Comparison of ENCODE assay signal across 21 cellular contexts in the genomic region with DNA sequence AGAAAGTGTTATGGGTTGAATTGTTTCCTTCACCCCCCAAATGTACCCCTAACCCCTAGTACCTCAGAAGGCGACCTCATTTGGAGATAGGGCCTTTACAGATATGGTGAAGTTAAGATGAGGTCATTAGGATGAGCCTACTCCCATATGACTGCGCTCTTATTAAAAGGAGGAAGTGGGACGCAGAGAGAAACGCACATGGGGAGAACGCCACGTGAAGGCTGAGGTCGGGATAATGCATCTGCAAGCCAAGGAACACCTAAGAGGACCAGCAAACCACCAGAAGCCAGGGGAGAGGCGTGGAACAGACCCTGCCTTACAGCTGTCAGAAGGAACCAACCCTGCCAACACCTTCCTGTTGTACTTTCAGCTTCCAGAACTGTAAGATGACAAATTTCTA. TPM values are rescaled to one million over a fixed set of nuclear protein-coding genes. Genes with fewer than 3 reads are reported as not detected.
DNase-seq lines count a peak whose midpoint lies in the region; ATAC-seq and TF ChIP-seq lines count a peak whose summit lies in the region.
"Had no signal": no experiment of that assay in that cellular context is flagged by ENCODE, and none has a peak within 500 bp of the region (broad histone marks: within the 10 kb centered on the region; RNA-seq: fewer than 3 reads in every experiment).

No MANE protein-coding gene starts in this region.

- no peak overlapping the region for H3K27ac ChIP-seq in HEK293 (ENCODE audit: extremely low read depth, low read depth, low read length)
- H3K27ac ChIP-seq: BLaER1 treated with 17β-estradiol and CSF1 and Interleukin-3, amounts not matched to agents 10 nM and 100 nM had no signal

- H3K9me3 Mint-ChIP-seq in endothelial cell (ENCODE audit: unreplicated experiment) = no peaks in the 10 kb centered on the region
- H3K9me3 Mint-ChIP-seq: CD4-positive, alpha-beta T cell; HFFc6; IgD-negative memory B cell had no signal

- no peaks in the 10 kb centered on the region for H3K4me1 ChIP-seq in HEK293 (ENCODE audit: control insufficient read depth, insufficient read depth, low read length)
- H3K4me1 ChIP-seq: HAP-1 had no signal

- peaks cover 13% of the 10 kb centered on the region for H3K4me1 Mint-ChIP-seq in endothelial cell (ENCODE audit: unreplicated experiment)

- TF ChIP-seq CTCF in HEK293 (tag by site-specific recombination; IDR thresholded peaks at IDR 0.05) = no peak
- TF ChIP-seq CTCF in endothelial cell (IDR thresholded peaks at IDR 0.05; ENCODE audit: unreplicated experiment) = no peak

- H3K9me3 ChIP-seq in HEK293 (ENCODE audit: control insufficient read depth, insufficient read depth, low read depth, low read length) = no peaks in the 10 kb centered on the region
- H3K9me3 ChIP-seq: BLaER1 treated with 17β-estradiol and CSF1 and Interleukin-3, amounts not matched to agents 10 nM and 100 nM; HAP-1 had no signal

- POLR2A ChIA-PET in HEK293 (lab: Yijun Ruan, JAX) = no interaction called here

- no peak for ATAC-seq in HG03095 (IDR thresholded peaks at IDR 0.05; ENCODE audit: unreplicated experiment)
- ATAC-seq: GM12878 had no signal

- CTCF ChIA-PET in HEK293 (lab: Yijun Ruan, JAX) = interaction anchor here (1.5 kb wide), 1 partner anchor 9 kb away, joined by 4 read pairs; no protein-coding TSS in a partner anchor

- no peak overlapping the region for H3K27ac Mint-ChIP-seq in endothelial cell (ENCODE audit: unreplicated experiment)
- H3K27ac Mint-ChIP-seq: CD4-positive, alpha-beta T cell; HFFc6; IgD-negative memory B cell had no signal

- DNase-seq in CD1c-positive myeloid dendritic cell (ENCODE audit: extremely low spot score) (peak; percentile 36), SIG-M5 (lab: John Stamatoyannopoulos, UW) (peak; percentile 49), endothelial cell (ENCODE audit: low spot score) (no peak), cerebellum (ENCODE audit: low spot score) (no peak), retina (no peak), kidney tubule cell (ENCODE audit: low spot score) (no peak)
- DNase-seq: ACHN; Calu3; CD4-positive, alpha-beta T cell; DMS 273 treated with DMSO at 0.1 percent for 48 hours; GOT3; HFFc6 had no signal

- peaks cover 5% of the 10 kb centered on the region for H3K27me3 Mint-ChIP-seq in endothelial cell (ENCODE audit: unreplicated experiment)
- H3K27me3 Mint-ChIP-seq: CD4-positive, alpha-beta T cell; IgD-negative memory B cell had no signal

- H3K36me3 Mint-ChIP-seq in endothelial cell (ENCODE audit: low read depth, unreplicated experiment) = peaks cover 4% of the 10 kb centered on the region

- H3K36me3 ChIP-seq in HEK293 (ENCODE audit: control insufficient read depth in 2 of 2, insufficient read depth in 1 of 2, low read length in 2 of 2) = peaks cover 0 to 23% of the 10 kb centered on the region in 2 experiments; a peak in 1 of 3 replicates

- no peak overlapping the region for H3K4me3 ChIP-seq in HEK293 (ENCODE audit: low read depth, low read length)
- H3K4me3 ChIP-seq: BLaER1 treated with 17β-estradiol and CSF1 and Interleukin-3, amounts not matched to agents 10 nM and 100 nM; GM12878; HAP-1 had no signal

- H3K4me3 Mint-ChIP-seq in endothelial cell (ENCODE audit: unreplicated experiment) = peak overlapping the region; percentile 23
- H3K4me3 Mint-ChIP-seq: CD4-positive, alpha-beta T cell; HFFc6; IgD-negative memory B cell had no signal

TF ChIP-seq in HEK293, 187 proteins besides CTCF, POLR2A, EP300 and RAD21:
- TF ChIP-seq ATF2 (tag by site-specific recombination; IDR thresholded peaks at IDR 0.05; ENCODE audit: low read depth) = peak; percentile 42
- no peak for TF ChIP-seq ZNF24 (tag by site-specific recombination; IDR thresholded peaks at IDR 0.05)
- TF ChIP-seq ZNF530 (tag by site-specific recombination; IDR thresholded peaks at IDR 0.05; ENCODE audit: low read depth) = no peak
- 0 out of 2 replicates have a peak, but pooled peaks have one; percentile 60 for TF ChIP-seq ZNF548 (tag by site-specific recombination; IDR thresholded peaks at IDR 0.05)
- TF ChIP-seq GLI4 (tag by site-specific recombination; IDR thresholded peaks at IDR 0.05) = no peak
- TF ChIP-seq ZNF658 (tag by site-specific recombination; IDR thresholded peaks at IDR 0.05) = no peak
TF ChIP-seq in HEK293: peak in this region for 2.

RNA-seq across cellular contexts. Expression of gene NRIP2, which starts 1.7 kb away (rescaled TPM):
- total RNA-seq in endothelial cell (ENCODE audit: unreplicated experiment) = 0.13 TPM
- total RNA-seq in cerebellum = 1.7 TPM
- total RNA-seq: A172; Calu3; CD4-positive, alpha-beta T cell; Daoy; GM12878; HFFc6; HT1080 had no signal

RNA-seq across cellular contexts. Expression of gene TEX52, which starts 20.3 kb away (rescaled TPM):
- total RNA-seq in endothelial cell (ENCODE audit: unreplicated experiment) = not detected
- total RNA-seq in cerebellum = not detected
- total RNA-seq: A172; Calu3; CD4-positive, alpha-beta T cell; Daoy; GM12878; HFFc6; HT1080 had no signal

RNA-seq across cellular contexts. Expression of gene ITFG2, which starts 24.1 kb away (rescaled TPM):
- total RNA-seq in endothelial cell (ENCODE audit: unreplicated experiment) (16.3 TPM), cerebellum (20.5 TPM)

RNA-seq across cellular contexts. Expression of gene FOXM1, which starts 40.4 kb away (rescaled TPM):
- total RNA-seq in endothelial cell (ENCODE audit: unreplicated experiment) (24.3 TPM), cerebellum (6.3 TPM)

RNA-seq across cellular contexts. Expression of gene RHNO1, which starts 40.4 kb away (rescaled TPM):
- total RNA-seq in endothelial cell (ENCODE audit: unreplicated experiment) (27.7 TPM), cerebellum (30.4 TPM)

Comparison
In these comparisons a context has a peak if more than half of its experiments do, and no peak if none do; other contexts are left out.
1. DNase-seq: peak in CD1c-positive myeloid dendritic cell (single experiment) and SIG-M5 (single experiment); none in endothelial cell (single experiment), cerebellum (single experiment), retina (single experiment) and kidney tubule cell (single experiment).